Comparison of ENCODE assay signal across 9 cellular contexts in genomic region chr2:134683561-134684112, GRCh38. TPM values are rescaled to one million over a fixed set of nuclear protein-coding genes. Genes with fewer than 3 reads are reported as not detected.
DNase-seq lines count a peak whose midpoint lies in the region; ATAC-seq, FAIRE-seq and TF ChIP-seq lines count a peak whose summit lies in the region.
"Had no signal": no experiment of that assay in that cellular context is flagged by ENCODE, and none has a peak within 500 bp of the region (broad histone marks: within the 10 kb centered on the region; RNA-seq: fewer than 3 reads in every experiment).

No MANE protein-coding gene starts in this region.

- intact Hi-C loops in Right ventricle myocardium inferior (cut with DNase I): no loop called here

- peak; percentile 69 for FAIRE-seq in GM12892 (lab: Jason Lieb, UNC)

- no peak for TF ChIP-seq POLR2A in GM12892 (IDR thresholded peaks at IDR 0.05; ENCODE audit: low read depth, low read length)

- DNase-seq in GM12892 (ENCODE audit: insufficient read length): no peak
- peak; percentile 86 for DNase-seq in M059J (ENCODE audit: low read depth)
- peak; percentile 68 for DNase-seq in glomerular visceral epithelial cell (ENCODE audit: extremely low spot score)
- DNase-seq in NCI-H1105 treated with DMSO at 0.1 percent for 48 hours (lab: John Stamatoyannopoulos, UW): no peak
- no peak for DNase-seq in cerebellar nuclear complex (lab: John Stamatoyannopoulos, UW)
- DNase-seq in NCI-H2107 (lab: John Stamatoyannopoulos, UW): no peak
- no peak for DNase-seq in Right ventricle myocardium inferior (ENCODE audit: missing footprints)

- ATAC-seq in GM21526 (IDR thresholded peaks at IDR 0.05; ENCODE audit: low FRiP score, unreplicated experiment) (peak; percentile 54), Right ventricle myocardium inferior (no peak)
- ATAC-seq: foreskin keratinocyte had no signal

RNA-seq across cellular contexts. Expression of gene TMEM163, which starts 35.2 kb away (rescaled TPM):
- polyA plus RNA-seq in GM12892 (2012; ENCODE audit: missing spikeins): 0.89 TPM
- total RNA-seq in M059J (2014; rRNA removed; shearing (Covaris generic)): not detected in 2 replicates
- 0.46 TPM for total RNA-seq in Right ventricle myocardium inferior
- total RNA-seq: foreskin keratinocyte had no signal
- polyA plus RNA-seq: foreskin keratinocyte had no signal

Comparison
In these comparisons a context has a peak if more than half of its experiments do, and no peak if none do; other contexts are left out.
1. DNase-seq: peak in M059J (single experiment) and glomerular visceral epithelial cell (single experiment); none in GM12892 (single experiment), NCI-H1105 treated with DMSO at 0.1 percent for 48 hours (single experiment), cerebellar nuclear complex (0 of 2), NCI-H2107 (single experiment) and Right ventricle myocardium inferior (single experiment).